ENCODE assay signal across 22 cellular contexts in genomic region chr3:16818194-16818593, GRCh38.
"Had no signal": no experiment of that assay in that cellular context is flagged by ENCODE, and none has a peak within 500 bp of the region (broad histone marks: within the 10 kb centered on the region; RNA-seq: fewer than 3 reads in every experiment).

No MANE protein-coding gene starts in this region.

- H3K4me2 ChIP-seq: hepatocyte had no signal

- H3K9me3 Mint-ChIP-seq: dendritic cell treated with granulocyte-macrophage colony-stimulating factor and Interleukin-4, amounts not matched to agents 40 ng/mL and 50 ng/mL, for 4 days; effector memory CD8-positive, alpha-beta T cell had no signal

- H3K4me1 ChIP-seq: colonic mucosa, foreskin keratinocyte, gastroesophageal sphincter, heart left ventricle, left lung, lower lobe of right lung had no signal

- ATAC-seq: effector memory CD8-positive, alpha-beta T cell; esophagus mucosa; foreskin keratinocyte; gastroesophageal sphincter; heart left ventricle; left cardiac atrium; left lung; left ventricle myocardium superior; lower lobe of right lung; mucosa of descending colon had no signal

- H3K36me3 ChIP-seq: colonic mucosa, gastroesophageal sphincter, heart left ventricle, left lung, lower lobe of right lung had no signal

- DNase-seq: colonic mucosa; cortex of kidney; effector CD8-positive, alpha-beta T cell; effector memory CD8-positive, alpha-beta T cell; endodermal cell; erythroblast; foreskin keratinocyte; heart left ventricle; hypothalamus; left cardiac atrium; left lung; left ventricle myocardium superior; lower lobe of right lung; mesenchymal stem cell; mucosa of descending colon; naive B cell had no signal

- H3K79me2 ChIP-seq: hepatocyte had no signal

- H3K27me3 ChIP-seq: colonic mucosa, gastroesophageal sphincter, heart left ventricle, hepatocyte, left lung had no signal

- H3K4me3 Mint-ChIP-seq: dendritic cell treated with granulocyte-macrophage colony-stimulating factor and Interleukin-4, amounts not matched to agents 40 ng/mL and 50 ng/mL, for 4 days; effector memory CD8-positive, alpha-beta T cell; endodermal cell; mesothelial cell of epicardium; naive B cell had no signal

- H3K4me1 Mint-ChIP-seq: endodermal cell, mesothelial cell of epicardium had no signal

- H3K27me3 Mint-ChIP-seq: dendritic cell treated with granulocyte-macrophage colony-stimulating factor and Interleukin-4, amounts not matched to agents 40 ng/mL and 50 ng/mL, for 4 days had no signal

- H3K9me3 ChIP-seq: colonic mucosa, left lung, lower lobe of right lung, mucosa of descending colon had no signal

- H2AFZ ChIP-seq: hepatocyte had no signal

- H3K27ac ChIP-seq: colonic mucosa, epithelial cell of prostate, foreskin keratinocyte, gastroesophageal sphincter, heart left ventricle, hepatocyte, left lung, lower lobe of right lung had no signal

- H3K27ac Mint-ChIP-seq: dendritic cell treated with granulocyte-macrophage colony-stimulating factor and Interleukin-4, amounts not matched to agents 40 ng/mL and 50 ng/mL, for 4 days; effector memory CD8-positive, alpha-beta T cell; endodermal cell; mesothelial cell of epicardium had no signal

- H3K4me3 ChIP-seq: colonic mucosa, gastroesophageal sphincter, heart left ventricle, hepatocyte, left lung, lower lobe of right lung, mucosa of descending colon had no signal

- H3K36me3 Mint-ChIP-seq: mesothelial cell of epicardium, naive B cell had no signal
